ENCODE assay signal across 7 cellular contexts in the genomic region with DNA sequence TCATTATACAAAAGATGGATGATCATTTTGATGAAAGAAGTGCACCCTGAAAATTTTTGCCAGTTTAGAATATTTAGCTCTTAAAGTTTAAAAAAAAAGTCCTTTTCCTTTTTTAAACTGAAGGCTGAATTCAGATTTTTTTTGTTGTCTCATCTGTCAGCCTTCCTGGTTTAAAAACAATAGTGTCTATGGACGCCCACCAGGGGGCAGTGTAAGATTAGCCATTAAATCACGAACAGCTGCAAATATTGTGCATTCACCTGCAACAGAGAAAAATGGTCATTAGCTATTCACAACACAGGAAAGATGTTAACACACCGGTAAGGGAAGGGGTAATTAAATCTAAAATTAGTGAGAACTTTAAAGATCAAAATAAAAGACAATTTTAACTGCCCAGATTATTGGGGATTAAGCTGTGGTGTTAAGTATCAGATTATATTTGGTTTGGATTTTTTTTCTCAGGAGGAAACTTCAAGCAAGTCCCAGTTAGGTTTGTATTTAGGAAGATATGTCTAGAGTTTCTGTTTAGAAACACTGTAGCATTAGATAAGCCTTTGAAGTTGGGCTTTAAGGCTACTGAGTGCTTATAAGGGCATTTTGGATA. TPM values are rescaled to one million over a fixed set of nuclear protein-coding genes. Genes with fewer than 3 reads are reported as not detected.
DNase-seq lines count a peak whose midpoint lies in the region; ATAC-seq, FAIRE-seq and TF ChIP-seq lines count a peak whose summit lies in the region.

No MANE protein-coding gene starts in this region.

- DNase-seq in GM19239 (ENCODE audit: insufficient read length, low spot score): no peak
- peak; percentile 72 for DNase-seq in NCI-H2171 treated with DMSO at 0.1 percent for 48 hours (lab: John Stamatoyannopoulos, UW)
- DNase-seq in central memory CD4-positive, alpha-beta T cell: peak; percentile 73
- DNase-seq in left lobe of liver (ENCODE audit: low spot score): peak; percentile 50
- DNase-seq in stimulated activated CD4-positive, alpha-beta T cell treated with anti-CD3 and anti-CD28 coated beads, TNF-alpha, amount 100 ng/mL, for 24 hours (ENCODE audit: low read depth in 3 of 3): peak; percentile 32 to 39 (median 39)
- DNase-seq in HPDE6-E6E7 (ENCODE audit: extremely low spot score): no peak

- ATAC-seq in left lobe of liver: peak; percentile 43

- H3K4me3 ChIP-seq in WI38 (ENCODE audit: low read depth, low read length): no peak overlapping the region

- peak; percentile 41; the same call in 1 of the 2 replicates for TF ChIP-seq CTCF in WI38 (IDR thresholded peaks at IDR 0.05; ENCODE audit: low read depth, low read length)

- peak; percentile 81 for FAIRE-seq in GM19239 (lab: Jason Lieb, UNC)

RNA-seq across cellular contexts. Expression of a gene that starts 4.4 kb away (rescaled TPM):
- 5.8 TPM for total RNA-seq in left lobe of liver

RNA-seq across cellular contexts. Expression of a gene that starts 28.5 kb away (rescaled TPM):
- not detected for total RNA-seq in left lobe of liver

Comparison
In these comparisons a context has a peak if more than half of its experiments do, and no peak if none do; other contexts are left out.
1. DNase-seq: peak in NCI-H2171 treated with DMSO at 0.1 percent for 48 hours (single experiment), central memory CD4-positive, alpha-beta T cell (single experiment), left lobe of liver (single experiment) and stimulated activated CD4-positive, alpha-beta T cell treated with anti-CD3 and anti-CD28 coated beads, TNF-alpha, amount 100 ng/mL, for 24 hours (3 of 3); none in GM19239 (single experiment) and HPDE6-E6E7 (single experiment).